Comparison of ENCODE assay signal across 18 cellular contexts in the genomic region with DNA sequence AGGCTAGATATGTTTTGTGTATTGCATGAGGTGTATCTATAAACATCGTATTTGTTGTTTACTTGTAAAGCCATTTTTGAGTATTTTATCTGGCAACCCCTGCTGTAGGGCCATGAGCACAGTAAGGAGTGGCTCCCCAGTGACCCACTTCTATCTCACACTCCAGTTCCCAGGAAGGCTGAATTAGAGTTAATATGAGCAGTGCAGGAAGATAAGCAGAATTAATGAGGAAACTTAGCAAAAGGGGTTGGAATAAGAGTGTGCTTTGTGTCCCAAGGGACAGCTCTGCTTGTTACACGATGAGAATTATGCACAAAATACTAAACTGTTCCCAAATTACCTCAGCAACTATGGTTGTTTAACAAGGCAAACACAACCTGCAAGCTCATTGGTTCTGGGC.
"Had no signal": no experiment of that assay in that cellular context is flagged by ENCODE, and none has a peak within 500 bp of the region (broad histone marks: within the 10 kb centered on the region; RNA-seq: fewer than 3 reads in every experiment).

No MANE protein-coding gene starts in this region.

- H3K27ac ChIP-seq: foreskin keratinocyte, left lung, parathyroid adenoma, stomach, thoracic aorta, transverse colon had no signal

- H3K36me3 ChIP-seq: left lung, stomach, thoracic aorta, transverse colon had no signal

- H3K27me3 ChIP-seq: foreskin keratinocyte, left lung, stomach, transverse colon had no signal

- H3K9me3 ChIP-seq: left lung, stomach, thoracic aorta, transverse colon had no signal

- H3K27ac Mint-ChIP-seq: immature natural killer cell, nephron had no signal

- H3K4me3 ChIP-seq: left lung, lung, stomach, thoracic aorta, transverse colon had no signal

- DNase-seq: dermis blood vessel endothelial cell; erythroblast; foreskin keratinocyte; immature natural killer cell; left lung; mesenchymal stem cell; naive B cell; right cardiac atrium; small intestine; stimulated activated CD4-positive, alpha-beta T cell treated with anti-CD3 and anti-CD28 coated beads, Interleukin-12 subunit alpha, Interleukin-12 subunit beta, amount 100 ng/mL, for 4 hours; stimulated activated naive CD4-positive, alpha-beta T cell; stomach; substantia nigra; transverse colon had no signal

- H3K36me3 Mint-ChIP-seq: immature natural killer cell, naive B cell had no signal

- H3K4me3 Mint-ChIP-seq: immature natural killer cell, naive B cell, nephron had no signal

- H3K9me3 Mint-ChIP-seq: nephron had no signal

- H3K4me1 Mint-ChIP-seq: immature natural killer cell, naive B cell, nephron had no signal

- H3K4me1 ChIP-seq: foreskin keratinocyte, left lung, parathyroid adenoma, stomach, transverse colon had no signal

- ATAC-seq: foreskin keratinocyte, left lung, right cardiac atrium had no signal

- H3K27me3 Mint-ChIP-seq: naive B cell had no signal
